In the genomic region with DNA sequence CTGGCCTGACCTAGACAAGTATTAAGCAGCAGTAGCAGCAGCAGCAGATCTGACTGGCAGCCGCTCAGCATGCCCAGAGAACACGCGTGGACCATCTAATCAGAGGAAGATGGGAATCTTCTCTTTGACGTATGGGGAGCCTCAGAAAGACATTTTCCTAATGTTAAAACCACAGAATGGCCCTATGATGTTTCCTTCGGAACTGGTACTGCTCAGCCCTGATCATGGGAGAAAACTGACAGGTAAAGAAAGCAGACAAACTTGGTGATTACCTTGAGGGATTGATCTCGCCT, we compare ENCODE assay signal across 13 cellular contexts. TPM values are rescaled to one million over a fixed set of nuclear protein-coding genes. Genes with fewer than 3 reads are reported as not detected.
DNase-seq lines count a peak whose midpoint lies in the region; ATAC-seq and TF ChIP-seq lines count a peak whose summit lies in the region.
"Had no signal": no experiment of that assay in that cellular context is flagged by ENCODE, and none has a peak within 500 bp of the region (broad histone marks: within the 10 kb centered on the region; RNA-seq: fewer than 3 reads in every experiment).

No MANE protein-coding gene starts in this region.

- H3K4me3 Mint-ChIP-seq in central memory CD8-positive, alpha-beta T cell, result no peak overlapping the region
- H3K4me3 Mint-ChIP-seq in stimulated activated effector memory CD8-positive, alpha-beta T cell treated with anti-CD3 and anti-CD28 coated beads, Interleukin-12 subunit alpha, Interleukin-12 subunit beta, amount 100 ng/mL, for 72 hours, result no peak overlapping the region
- H3K4me3 Mint-ChIP-seq: stimulated activated naive B cell treated with anti-CD40 and anti-IgM and Interleukin-4, amounts not matched to agents 10 μg/mL and 1 μg/mL and 100 μg/mL, for 72 hours had no signal

- intact Hi-C loops in left ventricle myocardium inferior (cut with micrococcal nuclease), result loop anchor here (10.0 kb wide), 1 partner anchor 112 kb away; no protein-coding TSS in a partner anchor
- intact Hi-C loops in Right ventricle myocardium superior (cut with DNase I), result loop anchor here (5.0 kb wide), 1 partner anchor 110 kb away; no protein-coding TSS in a partner anchor
- intact Hi-C loops in OCI-LY7 (cut with micrococcal nuclease; ENCODE audit: unreplicated experiment), result loop anchor here (2.0 kb wide), 1 partner anchor 156 kb away; no protein-coding TSS in a partner anchor

- POLR2A ChIA-PET in OCI-LY7 (lab: Charles Lee), result no interaction called here

- H3K36me3 ChIP-seq in left ventricle myocardium inferior (peaks cover 86% of the 10 kb centered on the region), OCI-LY7 (ENCODE audit: insufficient read depth, low read length) (peaks cover 100% of the 10 kb centered on the region)
- H3K36me3 ChIP-seq: uterus had no signal

- peaks cover 76% of the 10 kb centered on the region for H3K4me1 ChIP-seq in left ventricle myocardium inferior
- peaks cover 15% of the 10 kb centered on the region for H3K4me1 ChIP-seq in OCI-LY7 (ENCODE audit: insufficient read depth, low read length, poor library complexity, severe bottlenecking)
- H3K4me1 ChIP-seq: foreskin keratinocyte had no signal

- H3K79me2 ChIP-seq in OCI-LY7 (ENCODE audit: insufficient read depth, low read depth, low read length), result peaks cover 34% of the 10 kb centered on the region

- H3K4me1 Mint-ChIP-seq in central memory CD8-positive, alpha-beta T cell, result peaks cover 44% of the 10 kb centered on the region
- peaks cover 62% of the 10 kb centered on the region for H3K4me1 Mint-ChIP-seq in stimulated activated effector memory CD8-positive, alpha-beta T cell treated with anti-CD3 and anti-CD28 coated beads, Interleukin-12 subunit alpha, Interleukin-12 subunit beta, amount 100 ng/mL, for 72 hours

- no peak overlapping the region for H3K27ac ChIP-seq in left ventricle myocardium inferior (replicated peaks)
- no peak overlapping the region for H3K27ac ChIP-seq in OCI-LY7 (ENCODE audit: low read depth, low read length, poor library complexity, severe bottlenecking)
- H3K27ac ChIP-seq: foreskin keratinocyte, uterus had no signal

- H3K4me3 ChIP-seq in left ventricle myocardium inferior (no peak overlapping the region), OCI-LY7 (ENCODE audit: low read depth, low read length, poor library complexity, severe bottlenecking) (no peak overlapping the region)
- H3K4me3 ChIP-seq: lung, uterus had no signal

- H2AFZ ChIP-seq in OCI-LY7 (ENCODE audit: low read length), result no peak overlapping the region

- peaks cover 19% of the 10 kb centered on the region for H4K20me1 ChIP-seq in OCI-LY7 (ENCODE audit: insufficient read depth, low read length)

- no peaks in the 10 kb centered on the region for H3K9me3 ChIP-seq in left ventricle myocardium inferior (replicated peaks)
- no peaks in the 10 kb centered on the region for H3K9me3 ChIP-seq in OCI-LY7 (ENCODE audit: low read length)
- H3K9me3 ChIP-seq: uterus had no signal

- H3K9me3 Mint-ChIP-seq in central memory CD8-positive, alpha-beta T cell, result no peaks in the 10 kb centered on the region
- H3K9me3 Mint-ChIP-seq in stimulated activated effector memory CD8-positive, alpha-beta T cell treated with anti-CD3 and anti-CD28 coated beads, Interleukin-12 subunit alpha, Interleukin-12 subunit beta, amount 100 ng/mL, for 72 hours, result no peaks in the 10 kb centered on the region
- H3K9me3 Mint-ChIP-seq: stimulated activated naive B cell treated with anti-CD40 and anti-IgM and Interleukin-4, amounts not matched to agents 10 μg/mL and 1 μg/mL and 100 μg/mL, for 72 hours had no signal

- H3K4me2 ChIP-seq in OCI-LY7 (ENCODE audit: low read length), result no peak overlapping the region

- no peaks in the 10 kb centered on the region for H3K27me3 Mint-ChIP-seq in central memory CD8-positive, alpha-beta T cell
- H3K27me3 Mint-ChIP-seq: stimulated activated naive B cell treated with anti-CD40 and anti-IgM and Interleukin-4, amounts not matched to agents 10 μg/mL and 1 μg/mL and 100 μg/mL, for 72 hours had no signal

- ATAC-seq in Right ventricle myocardium superior (ENCODE audit: poor library complexity) (no peak), GM19035 (IDR thresholded peaks at IDR 0.05; ENCODE audit: unreplicated experiment) (no peak)
- no peak for ATAC-seq in central memory CD8-positive, alpha-beta T cell (replicated peaks; ENCODE audit: extremely low read depth, poor library complexity, severe bottlenecking)
- no peak for ATAC-seq in stimulated activated effector memory CD8-positive, alpha-beta T cell treated with anti-CD3 and anti-CD28 coated beads, Interleukin-12 subunit alpha, Interleukin-12 subunit beta, amount 100 ng/mL, for 72 hours

- peak overlapping the region; percentile 33 for H3K27ac Mint-ChIP-seq in central memory CD8-positive, alpha-beta T cell (ENCODE audit: low read depth)
- peak overlapping the region; percentile 80 for H3K27ac Mint-ChIP-seq in stimulated activated effector memory CD8-positive, alpha-beta T cell treated with anti-CD3 and anti-CD28 coated beads, Interleukin-12 subunit alpha, Interleukin-12 subunit beta, amount 100 ng/mL, for 72 hours

- CTCF ChIA-PET in OCI-LY7 (lab: Charles Lee; ENCODE audit: unreplicated experiment), result no interaction called here

- BruUV-seq in OCI-LY7 (replicated peaks; lab: Mats Ljungman, UMichigan), result no TSS peak

- no peaks in the 10 kb centered on the region for H3K27me3 ChIP-seq in left ventricle myocardium inferior (ENCODE audit: low read depth)
- H3K27me3 ChIP-seq: foreskin keratinocyte, uterus had no signal

- no peaks in the 10 kb centered on the region for H3K9me2 ChIP-seq in OCI-LY7 (ENCODE audit: insufficient read depth, low read length)

- H3K36me3 Mint-ChIP-seq in central memory CD8-positive, alpha-beta T cell (ENCODE audit: insufficient read depth), result peaks cover 78% of the 10 kb centered on the region
- peaks cover 98% of the 10 kb centered on the region for H3K36me3 Mint-ChIP-seq in stimulated activated effector memory CD8-positive, alpha-beta T cell treated with anti-CD3 and anti-CD28 coated beads, Interleukin-12 subunit alpha, Interleukin-12 subunit beta, amount 100 ng/mL, for 72 hours

- peak; percentile 26 for TF ChIP-seq CTCF in left ventricle myocardium inferior (IDR thresholded peaks at IDR 0.05; ENCODE audit: borderline replicate concordance)
- peak; percentile 46; the same call in 1 of the 2 replicates for TF ChIP-seq CTCF in OCI-LY7 (conservative IDR thresholded peaks at IDR 0.05; ENCODE audit: low read length)

- DNase-seq in left ventricle myocardium inferior (no peak), Right ventricle myocardium superior (no peak), OCI-LY7 (ENCODE audit: low spot score) (no peak), GM19240 (ENCODE audit: insufficient read length, low spot score) (no peak), 8988T (no peak)
- DNase-seq in central memory CD8-positive, alpha-beta T cell (ENCODE audit: low spot score in 2 of 2), result no peak
- no peak for DNase-seq in stimulated activated effector memory CD8-positive, alpha-beta T cell treated with anti-CD3 and anti-CD28 coated beads, Interleukin-12 subunit alpha, Interleukin-12 subunit beta, amount 100 ng/mL, for 72 hours (ENCODE audit: low spot score in 2 of 2)
- DNase-seq: SIG-M5; stimulated activated naive B cell treated with anti-CD40 and anti-IgM and Interleukin-4, amounts not matched to agents 10 μg/mL and 1 μg/mL and 100 μg/mL, for 72 hours had no signal

RNA-seq across cellular contexts. Expression of a gene that starts 6.2 kb away (rescaled TPM):
- total RNA-seq in left ventricle myocardium inferior, result 233 TPM
- total RNA-seq in Right ventricle myocardium superior, result 239 TPM
- total RNA-seq in OCI-LY7 (2014; rRNA removed; shearing (Covaris generic)), result 247 and 362 TPM in 2 replicates
- 223 and 266 TPM in 2 replicates for total RNA-seq in OCI-LY7 (2022)

RNA-seq across cellular contexts. Expression of a gene that starts 6.5 kb away (rescaled TPM):
- total RNA-seq in left ventricle myocardium inferior (9.0 TPM), Right ventricle myocardium superior (8.9 TPM), OCI-LY7 (2022) (16.8 and 17.7 TPM in 2 replicates)
- total RNA-seq in OCI-LY7 (2014; rRNA removed; shearing (Covaris generic)), result 13.0 and 17.0 TPM in 2 replicates

RNA-seq across cellular contexts. Expression of a gene that starts 14.8 kb away (rescaled TPM):
- 51.6 TPM for total RNA-seq in left ventricle myocardium inferior
- total RNA-seq in Right ventricle myocardium superior, result 51.7 TPM
- total RNA-seq in OCI-LY7 (2014; rRNA removed; shearing (Covaris generic)), result 44.7 and 54.2 TPM in 2 replicates
- 53.7 and 54.4 TPM in 2 replicates for total RNA-seq in OCI-LY7 (2022)

RNA-seq across cellular contexts. Expression of a gene that starts 45.8 kb away (rescaled TPM):
- total RNA-seq in left ventricle myocardium inferior, result 25.9 TPM
- 20.8 TPM for total RNA-seq in Right ventricle myocardium superior
- 20.3 and 24.1 TPM in 2 replicates for total RNA-seq in OCI-LY7 (2014; rRNA removed; shearing (Covaris generic))
- total RNA-seq in OCI-LY7 (2022), result 37.5 and 38.6 TPM in 2 replicates
